Comparison of ENCODE assay signal across 2 cellular contexts in genomic region chr10:127347202-127347959, GRCh38.
TF ChIP-seq lines count a peak whose summit lies in the region.

No MANE protein-coding gene starts in this region.

TF ChIP-seq in HCT116, 20 proteins besides CTCF, POLR2A, EP300 and RAD21:
- TF ChIP-seq EZH2phosphoT487 (IDR thresholded peaks at IDR 0.05; ENCODE audit: borderline replicate concordance) (no peak), ELF1 (IDR thresholded peaks at IDR 0.05; ENCODE audit: borderline replicate concordance, low read depth) (no peak), SIN3A (IDR thresholded peaks at IDR 0.05; ENCODE audit: low read depth) (no peak), EZH2 (IDR thresholded peaks at IDR 0.05) (no peak), FOSL1 (IDR thresholded peaks at IDR 0.05; ENCODE audit: low read depth) (no peak), REST (IDR thresholded peaks at IDR 0.05; ENCODE audit: low read depth) (no peak), SP1 (IDR thresholded peaks at IDR 0.05; ENCODE audit: low read depth) (no peak), TCF7L2 (IDR thresholded peaks at IDR 0.05; ENCODE audit: borderline replicate concordance, extremely low read depth, insufficient read depth, insufficient read length) (no peak), ZFX (IDR thresholded peaks at IDR 0.05) (no peak), EGR1 (IDR thresholded peaks at IDR 0.05; ENCODE audit: low read depth) (no peak), YY1 (IDR thresholded peaks at IDR 0.05; ENCODE audit: extremely low read depth, insufficient replicate concordance, low read depth, low read length) (no peak), JUND (IDR thresholded peaks at IDR 0.05) (no peak), POLR2AphosphoS5 (IDR thresholded peaks at IDR 0.05; ENCODE audit: low read depth, low read length) (no peak), ZNF274 (IDR thresholded peaks at IDR 0.05; ENCODE audit: low read depth, low read length) (no peak), ZBTB33 (IDR thresholded peaks at IDR 0.05; ENCODE audit: extremely low read depth, insufficient replicate concordance, low read length) (no peak), SRF (IDR thresholded peaks at IDR 0.05; ENCODE audit: low read depth) (no peak), CEBPB (IDR thresholded peaks at IDR 0.05; ENCODE audit: low read depth) (no peak), CBX3 (IDR thresholded peaks at IDR 0.05; ENCODE audit: low read depth) (no peak)

TF ChIP-seq in H1, 55 proteins besides CTCF, POLR2A, EP300 and RAD21:
- TF ChIP-seq SUZ12 (IDR thresholded peaks at IDR 0.05; ENCODE audit: low read length) = no peak
- no peak for TF ChIP-seq TEAD4 (IDR thresholded peaks at IDR 0.05; ENCODE audit: low read depth, low read length)
- TF ChIP-seq PHF8 (conservative IDR thresholded peaks at IDR 0.05; ENCODE audit: low read depth, low read length) = no peak
- no peak for TF ChIP-seq BCL11A (IDR thresholded peaks at IDR 0.05; ENCODE audit: low read depth in 2 of 2, low read length in 2 of 2)
